Comparison of ENCODE assay signal across 23 cellular contexts in the genomic region with DNA sequence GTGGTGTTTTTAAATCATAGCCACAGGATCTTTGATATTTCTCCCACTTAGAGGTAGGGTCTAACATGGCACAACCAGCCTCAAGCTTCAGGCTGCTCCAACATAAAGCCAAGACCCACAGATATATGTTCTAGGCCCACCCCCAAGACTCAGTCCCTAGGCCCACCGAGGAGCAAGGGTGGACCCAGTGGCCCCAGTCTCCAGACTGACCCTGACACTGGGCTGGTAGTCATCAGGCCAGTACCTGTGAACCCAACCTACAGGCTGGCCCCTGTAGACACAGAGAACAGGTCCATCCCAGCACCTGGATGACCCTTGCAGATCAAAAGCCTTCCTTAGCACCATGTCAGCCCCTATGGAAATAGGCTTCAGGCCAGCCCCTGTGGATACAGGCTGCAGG.
DNase-seq lines count a peak whose midpoint lies in the region; ATAC-seq, FAIRE-seq and TF ChIP-seq lines count a peak whose summit lies in the region.
"Had no signal": no experiment of that assay in that cellular context is flagged by ENCODE, and none has a peak within 500 bp of the region (broad histone marks: within the 10 kb centered on the region; RNA-seq: fewer than 3 reads in every experiment).

No MANE protein-coding gene starts in this region.

- H3K9me3 Mint-ChIP-seq in chondrocyte (ENCODE audit: low read depth) = no peaks in the 10 kb centered on the region
- H3K9me3 Mint-ChIP-seq in activated CD4-positive, alpha-beta memory T cell treated with anti-CD3 and anti-CD28 coated beads for 36 hours = no peaks in the 10 kb centered on the region
- H3K9me3 Mint-ChIP-seq: CD4-positive, alpha-beta T cell; HFFc6 had no signal

- no peaks in the 10 kb centered on the region for H3K27me3 Mint-ChIP-seq in chondrocyte (ENCODE audit: low read depth)
- no peaks in the 10 kb centered on the region for H3K27me3 Mint-ChIP-seq in activated CD4-positive, alpha-beta memory T cell treated with anti-CD3 and anti-CD28 coated beads for 36 hours
- H3K27me3 Mint-ChIP-seq: CD4-positive, alpha-beta T cell had no signal

- H3K36me3 ChIP-seq in pancreas (no peaks in the 10 kb centered on the region), upper lobe of right lung (no peaks in the 10 kb centered on the region)
- H3K36me3 ChIP-seq: BE2C had no signal

- H3K27ac ChIP-seq in pancreas (no peak overlapping the region), upper lobe of right lung (no peak overlapping the region)
- H3K27ac ChIP-seq: HL-60 had no signal

- H3K4me3 ChIP-seq in pancreas (no peak overlapping the region), upper lobe of right lung (no peak overlapping the region)
- H3K4me3 ChIP-seq: GM12878 had no signal

- intact Hi-C loops in pancreas (cut with DNase I) (no loop called here), upper lobe of right lung (cut with DNase I) (no loop called here)
- intact Hi-C loops in activated CD4-positive, alpha-beta memory T cell treated with anti-CD3 and anti-CD28 coated beads for 36 hours (cut with micrococcal nuclease) = no loop called here

- POLR2A ChIA-PET in activated CD4-positive, alpha-beta memory T cell treated with anti-CD3 and anti-CD28 coated beads for 36 hours (lab: Charles Lee) = no interaction called here

- H3K27ac Mint-ChIP-seq in chondrocyte (ENCODE audit: unreplicated experiment) = no peak overlapping the region
- H3K27ac Mint-ChIP-seq in activated CD4-positive, alpha-beta memory T cell treated with anti-CD3 and anti-CD28 coated beads for 36 hours = no peak overlapping the region
- H3K27ac Mint-ChIP-seq: CD4-positive, alpha-beta T cell; HFFc6 had no signal

- no peak for FAIRE-seq in pancreas (lab: Jason Lieb, UNC)
- FAIRE-seq: A204.1, GM12878 had no signal

- no peak for TF ChIP-seq CTCF in chondrocyte (IDR thresholded peaks at IDR 0.05)
- TF ChIP-seq CTCF in pancreas (IDR thresholded peaks at IDR 0.05) = no peak
- TF ChIP-seq CTCF in upper lobe of right lung (IDR thresholded peaks at IDR 0.05) = no peak

- H3K27me3 ChIP-seq in pancreas (no peaks in the 10 kb centered on the region), upper lobe of right lung (no peaks in the 10 kb centered on the region)
- H3K27me3 ChIP-seq: BE2C had no signal

- H3K4me1 Mint-ChIP-seq in chondrocyte (ENCODE audit: low read depth) = no peaks in the 10 kb centered on the region
- H3K4me1 Mint-ChIP-seq in activated CD4-positive, alpha-beta memory T cell treated with anti-CD3 and anti-CD28 coated beads for 36 hours (ENCODE audit: low read depth) = no peaks in the 10 kb centered on the region

- WGBS in pancreas, 2 donors = 48 to 71% methylated on average over 1 of the region's 1 CpG

- ATAC-seq in pancreas (no peak), upper lobe of right lung (peak; percentile 41)
- ATAC-seq: GM12878, HCT116 had no signal

- CTCF ChIA-PET in activated CD4-positive, alpha-beta memory T cell treated with anti-CD3 and anti-CD28 coated beads for 36 hours (lab: Charles Lee) = no interaction called here

- H3K4me3 Mint-ChIP-seq in chondrocyte (ENCODE audit: unreplicated experiment) = no peak overlapping the region
- H3K4me3 Mint-ChIP-seq in activated CD4-positive, alpha-beta memory T cell treated with anti-CD3 and anti-CD28 coated beads for 36 hours = no peak overlapping the region
- H3K4me3 Mint-ChIP-seq: CD4-positive, alpha-beta T cell; HFFc6 had no signal

- H3K4me1 ChIP-seq in pancreas = no peaks in the 10 kb centered on the region
- H3K4me1 ChIP-seq in upper lobe of right lung = no peaks in the 10 kb centered on the region
- H3K4me1 ChIP-seq: BE2C had no signal

- no peaks in the 10 kb centered on the region for H3K36me3 Mint-ChIP-seq in chondrocyte (ENCODE audit: low read depth)
- no peaks in the 10 kb centered on the region for H3K36me3 Mint-ChIP-seq in activated CD4-positive, alpha-beta memory T cell treated with anti-CD3 and anti-CD28 coated beads for 36 hours

- DNase-seq in chondrocyte (ENCODE audit: low spot score) (peak; percentile 30), mesenteric fat pad (ENCODE audit: low spot score) (peak; percentile 24), pancreas (peak in 4 of 6 donors; percentile 0 to 33 (median 12)), upper lobe of right lung (peak; percentile 37), T-helper 9 cell (no peak), NOMO-1 treated with dmso at 0.1 percent for 144 hours (lab: John Stamatoyannopoulos, UW; ENCODE audit: unreplicated experiment) (no peak)
- DNase-seq in activated CD4-positive, alpha-beta memory T cell treated with anti-CD3 and anti-CD28 coated beads for 36 hours = no peak
- DNase-seq in activated T-cell treated with anti-CD3 and anti-CD28 coated beads, Interleukin-2, amount 50 U/mL, for 48 hours = no peak
- DNase-seq: ACHN; BE2C; C1 segment of cervical spinal cord; CD4-positive, alpha-beta T cell; DMS 273 treated with DMSO at 0.1 percent for 48 hours; DMS53; DND-41; EL; GOT3; H7; HFFc6 had no signal

- H3K9me3 ChIP-seq in pancreas (no peaks in the 10 kb centered on the region), upper lobe of right lung (no peaks in the 10 kb centered on the region)
- H3K9me3 ChIP-seq: BE2C had no signal

Comparison
In these comparisons a context has a peak if more than half of its experiments do, and no peak if none do; other contexts are left out.
1. DNase-seq: peak in chondrocyte (single experiment), mesenteric fat pad (single experiment), pancreas (4 of 6) and upper lobe of right lung (single experiment); none in activated CD4-positive, alpha-beta memory T cell treated with anti-CD3 and anti-CD28 coated beads for 36 hours (single experiment), activated T-cell treated with anti-CD3 and anti-CD28 coated beads, Interleukin-2, amount 50 U/mL, for 48 hours (0 of 2), T-helper 9 cell (single experiment) and NOMO-1 treated with dmso at 0.1 percent for 144 hours (single experiment).